ENCODE assay signal across 8 cellular contexts in the genomic region with DNA sequence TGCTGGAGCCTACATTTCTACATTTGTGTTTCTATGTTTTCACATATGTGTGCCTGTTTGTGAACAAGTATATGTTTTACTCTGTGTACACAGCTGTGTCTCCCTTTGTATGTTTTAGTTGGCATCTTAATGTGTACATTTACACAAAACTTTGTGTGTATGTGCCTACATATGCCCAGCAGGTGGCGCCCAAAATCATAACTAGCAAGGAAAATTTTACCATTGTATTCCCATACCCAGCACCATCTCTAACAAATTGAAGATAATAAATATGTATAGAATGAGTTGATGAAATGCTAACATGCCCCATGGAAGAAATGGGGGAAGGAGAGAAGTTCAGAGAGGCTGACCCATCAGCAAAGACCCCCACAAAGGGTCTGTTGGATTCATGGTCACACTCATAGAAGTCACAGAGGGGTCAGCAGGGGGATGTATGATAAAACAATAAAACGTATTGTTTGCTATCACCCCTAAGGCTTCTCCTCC. TPM values are rescaled to one million over a fixed set of nuclear protein-coding genes. Genes with fewer than 3 reads are reported as not detected.
DNase-seq lines count a peak whose midpoint lies in the region; ATAC-seq and TF ChIP-seq lines count a peak whose summit lies in the region.

No MANE protein-coding gene starts in this region.

- WGBS in lung, 2 donors: 41 to 50% methylated on average over 2 of the region's 2 CpGs

- peak; percentile 65 for DNase-seq in NCI-H460 (ENCODE audit: extremely low read depth, low read depth)
- DNase-seq in activated CD4-positive, alpha-beta T cell treated with anti-CD3 and anti-CD28 coated beads for 4 hours: peak; percentile 75 to 82
- peak; percentile 91 for DNase-seq in choroid plexus epithelial cell (ENCODE audit: low read depth)
- DNase-seq in lung (ENCODE audit: low spot score): peak; percentile 80
- peak; percentile 47 for DNase-seq in stimulated activated CD8-positive, alpha-beta memory T cell treated with anti-CD3 and anti-CD28 coated beads, Interleukin-15, amount 100 ng/mL, for 24 hours (ENCODE audit: low read depth)

- H3K27ac ChIP-seq in C4-2B (no peak overlapping the region), HEK293 (ENCODE audit: extremely low read depth, low read depth, low read length) (no peak overlapping the region), lung (ENCODE audit: low read depth in 1 of 2, low read length in 1 of 2) (no peak overlapping the region)

- POLR2A ChIA-PET in HEK293 (lab: Yijun Ruan, JAX): interaction anchor here (0.9 kb wide), 1 partner anchor 101 kb away, joined by 3 read pairs; no protein-coding TSS in a partner anchor

- no peaks in the 10 kb centered on the region for H3K27me3 ChIP-seq in lung (ENCODE audit: control insufficient read depth, insufficient read depth)

- peak; percentile 62 for ATAC-seq in lung (ENCODE audit: insufficient read depth, low FRiP score)
- no peak for ATAC-seq in GM21367 (IDR thresholded peaks at IDR 0.05; ENCODE audit: unreplicated experiment)

- H3K4me1 ChIP-seq in HEK293 (ENCODE audit: control insufficient read depth, insufficient read depth, low read length) (peaks cover 4% of the 10 kb centered on the region; the same call in 1 of the 2 replicates), lung (ENCODE audit: control insufficient read depth in 2 of 2, insufficient read depth in 2 of 2, low read length in 2 of 2) (peaks cover 0 to 7% of the 10 kb centered on the region in 2 donors)

- TF ChIP-seq CTCF in C4-2B (conservative IDR thresholded peaks at IDR 0.05): peak; percentile 66
- peak; percentile 58; the same call in 1 of the 2 replicates for TF ChIP-seq CTCF in HEK293 (tag by site-specific recombination; IDR thresholded peaks at IDR 0.05)
- TF ChIP-seq CTCF in choroid plexus epithelial cell (conservative IDR thresholded peaks at IDR 0.05; ENCODE audit: low read depth, low read length): peak; percentile 76
- TF ChIP-seq CTCF in lung (IDR thresholded peaks at IDR 0.05; ENCODE audit: control extremely low read depth, extremely low read depth): peak; percentile 82

- H3K36me3 ChIP-seq in HEK293 (ENCODE audit: control insufficient read depth in 2 of 2, insufficient read depth in 1 of 2, low read length in 2 of 2) (no peaks in the 10 kb centered on the region), lung (ENCODE audit: control insufficient read depth in 2 of 2, insufficient read depth in 2 of 2, low read length in 2 of 2) (no peaks in the 10 kb centered on the region)

- CTCF ChIA-PET in HEK293 (lab: Yijun Ruan, JAX): interaction anchor here (0.6 to 5.5 kb wide), 44 partner anchors 8 to 266 kb away, joined by 3 to 52 read pairs (median 4); no protein-coding TSS in a partner anchor

- H3K4me3 ChIP-seq in HEK293 (ENCODE audit: low read depth, low read length) (no peak overlapping the region), choroid plexus epithelial cell (ENCODE audit: low read depth, low read length) (no peak overlapping the region), lung (no peak overlapping the region)

- H3K9me3 ChIP-seq in HEK293 (ENCODE audit: control insufficient read depth, insufficient read depth, low read depth, low read length): no peaks in the 10 kb centered on the region
- peaks cover 0 to 1% of the 10 kb centered on the region in 2 donors for H3K9me3 ChIP-seq in lung (ENCODE audit: control insufficient read depth in 2 of 2, insufficient read depth in 1 of 2, low read length in 1 of 2)

TF ChIP-seq in HEK293, 187 proteins besides CTCF, POLR2A, EP300 and RAD21:
- TF ChIP-seq YY1 (tag by site-specific recombination; IDR thresholded peaks at IDR 0.05): no peak
- TF ChIP-seq ZNF2 (tag by site-specific recombination; IDR thresholded peaks at IDR 0.05): 0 out of 2 replicates have a peak, but pooled peaks have one; percentile 23
- TF ChIP-seq ZNF394 (tag by site-specific recombination; IDR thresholded peaks at IDR 0.05; ENCODE audit: borderline replicate concordance): no peak
- TF ChIP-seq SP3 (tag by site-specific recombination; IDR thresholded peaks at IDR 0.05): no peak
- TF ChIP-seq ZNF654 (tag by site-specific recombination; IDR thresholded peaks at IDR 0.05; ENCODE audit: low read depth): peak; percentile 79

RNA-seq across cellular contexts. Expression of gene PKDCC, which starts 48.1 kb away (rescaled TPM):
- total RNA-seq in NCI-H460 (2014; rRNA removed; shearing (Covaris generic)): 1.9 and 2.1 TPM in 2 replicates
- polyA plus RNA-seq in NCI-H460 (2014; cell fraction: nucleus; rRNA removed): 4.9 and 13.4 TPM in 2 replicates
- total RNA-seq in lung: 100 to 1,000 TPM; 107 to 131 TPM
- 10 to 100 TPM; 73.6 to 98.3 TPM for polyA plus RNA-seq in lung

Comparison
In these comparisons a context has a peak if more than half of its experiments do, and no peak if none do; other contexts are left out.
1. RNA of gene PKDCC, which starts 48.1 kb away (total RNA-seq): 107 to 131 TPM in lung; 1.9 to 2.1 TPM in NCI-H460; every median in the first group is over 10 times any median in the second.
2. Peak in every context shown above with its lines, with median percentiles within 50 percentile points of each other: CTCF ChIP-seq and DNase-seq.